22 cellular contexts compared by ENCODE assay signal in genomic region chr1:192100686-192101468, GRCh38. TPM values are rescaled to one million over a fixed set of nuclear protein-coding genes. Genes with fewer than 3 reads are reported as not detected.
DNase-seq lines count a peak whose midpoint lies in the region; ATAC-seq, FAIRE-seq and TF ChIP-seq lines count a peak whose summit lies in the region.
"Had no signal": no experiment of that assay in that cellular context is flagged by ENCODE, and none has a peak within 500 bp of the region (broad histone marks: within the 10 kb centered on the region; RNA-seq: fewer than 3 reads in every experiment).

No MANE protein-coding gene starts in this region.

- no peaks in the 10 kb centered on the region for H3K4me1 ChIP-seq in K562 (replicated peaks in 1 of 2; ENCODE audit: control insufficient read depth in 2 of 2, insufficient read depth in 2 of 2, low read length in 2 of 2)
- H3K4me1 ChIP-seq in hepatocyte (ENCODE audit: insufficient read depth) = no peaks in the 10 kb centered on the region

- TF ChIP-seq RAD21 in K562 (CRISPR knock-in tag; conservative IDR thresholded peaks at IDR 0.05 in 1 of 2, IDR thresholded peaks at IDR 0.05 in 1 of 2) = no peak

- H3K4me3 ChIP-seq in K562 (no peak overlapping the region), hepatocyte (no peak overlapping the region)

- H3K27ac Mint-ChIP-seq in MCF 10A (ENCODE audit: low read depth, unreplicated experiment) (no peak overlapping the region), type B pancreatic cell (peak overlapping the region; percentile 88), Calu3 (ENCODE audit: unreplicated experiment) (no peak overlapping the region)
- H3K27ac Mint-ChIP-seq: B cell had no signal

- intact Hi-C loops in MCF 10A (cut with micrococcal nuclease) = no loop called here
- intact Hi-C loops in K562 (cut with micrococcal nuclease) = no loop called here
- intact Hi-C loops in Calu3 (cut with micrococcal nuclease; ENCODE audit: unreplicated experiment) = no loop called here

- 31% methylated on average over 6 of the region's 6 CpGs for WGBS in K562 (ENCODE audit: insufficient coverage, low coverage, missing lambda C conversion rate)
- 65% methylated on average over 6 of the region's 6 CpGs for WGBS in hepatocyte (ENCODE audit: low lambda C conversion rate, missing lambda C conversion rate)

- H3K9me3 ChIP-seq in K562 (replicated peaks; ENCODE audit: control insufficient read depth, insufficient read depth, low read depth, low read length) = 0 out of 2 replicates have a peak, but pooled peaks cover 2% of the 10 kb centered on the region
- H3K9me3 ChIP-seq in hepatocyte (ENCODE audit: low read depth) = no peaks in the 10 kb centered on the region

- peak; percentile 22 for ATAC-seq in K562
- ATAC-seq in GM18505 (IDR thresholded peaks at IDR 0.05; ENCODE audit: unreplicated experiment) = no peak
- no peak for ATAC-seq in GM18909 (IDR thresholded peaks at IDR 0.05; ENCODE audit: poor library complexity, unreplicated experiment)

- H3K79me2 ChIP-seq in K562 (ENCODE audit: control insufficient read depth, insufficient read depth, low read length) (no peaks in the 10 kb centered on the region), hepatocyte (no peaks in the 10 kb centered on the region)

- H3K36me3 Mint-ChIP-seq in MCF 10A (ENCODE audit: insufficient read depth, unreplicated experiment) = no peaks in the 10 kb centered on the region
- H3K36me3 Mint-ChIP-seq in type B pancreatic cell = no peaks in the 10 kb centered on the region
- H3K36me3 Mint-ChIP-seq in Calu3 (ENCODE audit: insufficient read depth, unreplicated experiment) = no peaks in the 10 kb centered on the region

- TF ChIP-seq CTCF in MCF 10A (IDR thresholded peaks at IDR 0.05; ENCODE audit: unreplicated experiment) (no peak), K562 (IDR thresholded peaks at IDR 0.05 in 2 of 3, conservative IDR thresholded peaks at IDR 0.05 in 1 of 3; ENCODE audit: insufficient read depth in 2 of 3, low read depth in 1 of 3, low read length in 3 of 3) (no peak), hepatocyte (IDR thresholded peaks at IDR 0.05; ENCODE audit: poor library complexity) (no peak), type B pancreatic cell (conservative IDR thresholded peaks at IDR 0.05) (no peak), Calu3 (IDR thresholded peaks at IDR 0.05; ENCODE audit: unreplicated experiment) (no peak)

- H3K27ac ChIP-seq in K562 (ENCODE audit: extremely low read depth, low read depth, low read length) = no peak overlapping the region
- peak overlapping the region; percentile 63 for H3K27ac ChIP-seq in hepatocyte

- no TSS peak for BruUV-seq in MCF 10A (replicated peaks; lab: Mats Ljungman, UMichigan)
- BruUV-seq in K562 (replicated peaks; lab: Mats Ljungman, UMichigan) = no TSS peak
- BruUV-seq in Calu3 (replicated peaks; lab: Mats Ljungman, UMichigan) = no TSS peak

- H3K9me3 Mint-ChIP-seq in MCF 10A (ENCODE audit: unreplicated experiment) (no peaks in the 10 kb centered on the region), type B pancreatic cell (peaks cover 7% of the 10 kb centered on the region), Calu3 (ENCODE audit: low read depth, unreplicated experiment) (peaks cover 4% of the 10 kb centered on the region)

- H3K36me3 ChIP-seq in K562 (ENCODE audit: control insufficient read depth, insufficient read depth, low read length) = no peaks in the 10 kb centered on the region
- no peaks in the 10 kb centered on the region for H3K36me3 ChIP-seq in hepatocyte (replicated peaks; ENCODE audit: insufficient read depth, low read depth)

- DNase-seq in T47D (ENCODE audit: low read depth in 1 of 2, low spot score in 1 of 2) (peak; percentile 4 to 72), MCF 10A (ENCODE audit: unreplicated experiment) (no peak), K562 (ENCODE audit: extremely low read depth in 1 of 4, low spot score in 3 of 4) (no peak), hepatocyte (ENCODE audit: low spot score) (no peak), type B pancreatic cell (ENCODE audit: extremely low spot score, unreplicated experiment) (no peak), Calu3 (no peak)
- DNase-seq: 8988T; COR-L47; KBM-7; MV-4-11; NCI-H1694 treated with DMSO at 0.1 percent for 48 hours; NCI-H2107; NCI-H510A; NCI-H748 treated with DMSO at 0.1 percent for 48 hours; NK-92 treated with Interleukin-12 subunit alpha and Interleukin-12 subunit beta, amount 100 ng/mL, for 24 hours; SHP77 had no signal

- no peak for FAIRE-seq in K562 (lab: Jason Lieb, UNC)
- FAIRE-seq: GM12891, GM18507, H54 had no signal

- no peak for TF ChIP-seq EP300 in K562 (IDR thresholded peaks at IDR 0.05; ENCODE audit: low read length)

- H4K20me1 ChIP-seq in K562 (replicated peaks; ENCODE audit: control insufficient read depth, insufficient read depth, low read length) (no peaks in the 10 kb centered on the region), hepatocyte (ENCODE audit: insufficient read depth, poor library complexity, severe bottlenecking) (no peaks in the 10 kb centered on the region)

- H3K4me2 ChIP-seq in K562 (ENCODE audit: insufficient read depth, low read length) (no peak overlapping the region), hepatocyte (no peak overlapping the region)

- H3K9me2 ChIP-seq in hepatocyte (replicated peaks; ENCODE audit: insufficient read depth) = no peaks in the 10 kb centered on the region

- POLR2A ChIA-PET in MCF 10A (lab: Yijun Ruan, JAX) = interaction anchor here (0.7 kb wide), 1 partner anchor 39 kb away, joined by 3 read pairs; no protein-coding TSS in a partner anchor
- POLR2A ChIA-PET in K562 (lab: Yijun Ruan, JAX) = interaction anchor here (1.0 kb wide), 1 partner anchor 53 kb away, joined by 3 read pairs; no protein-coding TSS in a partner anchor

- H3K27me3 ChIP-seq in K562 (ENCODE audit: control insufficient read depth in 2 of 2, insufficient read depth in 2 of 2, low read length in 2 of 2) (no peaks in the 10 kb centered on the region), hepatocyte (no peaks in the 10 kb centered on the region)

- in situ Hi-C loops in T47D (cut with HindIII; ENCODE audit: low pct_unique_long_range_greater_than_20kb, low sequenced_read_pairs) (no loop called here), K562 (cut with MboI) (no loop called here)

- H2AFZ ChIP-seq in K562 (ENCODE audit: low read depth, low read length) (peak overlapping the region; percentile 57), hepatocyte (no peak overlapping the region)

- no peak for TF ChIP-seq POLR2A in K562 (conservative IDR thresholded peaks at IDR 0.05)
- no peak for TF ChIP-seq POLR2A in GM18505 (IDR thresholded peaks at IDR 0.05; ENCODE audit: borderline replicate concordance, extremely low read depth, insufficient read depth, insufficient read length)

- CTCF ChIA-PET in MCF 10A (lab: Yijun Ruan, JAX) = interaction anchor here (0.7 kb wide), 1 partner anchor 526 kb away, joined by 4 read pairs; no protein-coding TSS in a partner anchor
- CTCF ChIA-PET in K562 (lab: Yijun Ruan, JAX; ENCODE audit: low intra/inter-chr PET ratio) = no interaction called here
- CTCF ChIA-PET in Calu3 (lab: Charles Lee) = no interaction called here

- H3K27me3 Mint-ChIP-seq in MCF 10A (ENCODE audit: insufficient read depth, unreplicated experiment) = no peaks in the 10 kb centered on the region
- H3K27me3 Mint-ChIP-seq in type B pancreatic cell = no peaks in the 10 kb centered on the region
- H3K27me3 Mint-ChIP-seq in Calu3 (ENCODE audit: unreplicated experiment) = no peaks in the 10 kb centered on the region
- H3K27me3 Mint-ChIP-seq: B cell had no signal

- H3K4me1 Mint-ChIP-seq in MCF 10A (ENCODE audit: insufficient read depth, unreplicated experiment) (peaks cover 6% of the 10 kb centered on the region), type B pancreatic cell (ENCODE audit: unreplicated experiment) (peaks cover 8% of the 10 kb centered on the region), Calu3 (ENCODE audit: low read depth, unreplicated experiment) (peaks cover 9% of the 10 kb centered on the region)
- H3K4me1 Mint-ChIP-seq: B cell had no signal

- H3K4me3 Mint-ChIP-seq in MCF 10A (ENCODE audit: unreplicated experiment) (no peak overlapping the region), type B pancreatic cell (peak overlapping the region; percentile 37), Calu3 (ENCODE audit: low read depth, unreplicated experiment) (no peak overlapping the region)
- H3K4me3 Mint-ChIP-seq: B cell had no signal

- no peak overlapping the region for H3K9ac ChIP-seq in K562 (ENCODE audit: insufficient read depth in 1 of 2, low read depth in 2 of 2, low read length in 2 of 2)

- H3K9me1 ChIP-seq in K562 (ENCODE audit: control insufficient read depth, insufficient read depth, low read length) = no peaks in the 10 kb centered on the region

TF ChIP-seq in K562, 482 proteins besides CTCF, POLR2A, EP300 and RAD21:
- TF ChIP-seq CXXC5 (CRISPR knock-in tag; IDR thresholded peaks at IDR 0.05) (no peak), BRD4 (IDR thresholded peaks at IDR 0.05) (no peak)
TF ChIP-seq in K562: peak in this region for 0.

RNA-seq across cellular contexts. Expression of gene RGS18, which starts 57.4 kb away (rescaled TPM):
- total RNA-seq in MCF 10A (2022) (not detected in 2 replicates), K562 (2014; rRNA removed) (not detected in 2 replicates), K562 (2014; rRNA removed; fragmentation: Illumina TruSeq; extraction: Trizol) (0.10 TPM in 1 of 2 replicates, not detected in the other), K562 (2015; rRNA removed; fragmentation: Illumina TruSeq; extraction: Trizol) (0.11 and 0.19 TPM in 2 replicates), K562 (2021) (not detected in 2 replicates), hepatocyte (0.13 TPM in 1 of 2 replicates, not detected in the other), type B pancreatic cell (ENCODE audit: low replicate concordance) (0.21 TPM in 1 of 2 replicates, not detected in the other), Calu3 (2022) (not detected in 2 replicates)
- total RNA-seq in K562 (2011; cell fraction: chromatin; rRNA removed; ENCODE audit: low replicate concordance) = not detected in 2 replicates
- total RNA-seq in K562 (2011; cell fraction: nucleolus; rRNA removed) = not detected in 2 replicates
- not detected in 2 replicates for total RNA-seq in K562 (2011; cell fraction: nucleoplasm; rRNA removed)
- polyA plus RNA-seq in K562 (2011; rRNA removed) (0.06 TPM in 1 of 2 replicates, not detected in the other), K562 (2014; fragmentation: Illumina TruSeq; extraction: Trizol) (0.04 and 0.08 TPM in 2 replicates), K562 (2014; fragmentation: Nextera tagmentation; extraction: Ambion mirVana) (under 1 TPM in 1 of 2 experiments, not detected in 1; 0.03 TPM), K562 (2014; rRNA removed) (not detected in 2 replicates), hepatocyte (not detected in 2 replicates)
- polyA plus RNA-seq in K562 (2011; cell fraction: cytosol; rRNA removed) = 0.03 TPM in 1 of 2 replicates, not detected in the other
- not detected in 2 replicates for polyA plus RNA-seq in K562 (2011; cell fraction: nucleus; rRNA removed)
- polyA plus RNA-seq in K562 (2012) = 0.07 and 0.09 TPM in 2 replicates
- polyA minus RNA-seq in K562 (2011; rRNA and poly(A)+ RNA removed) = 0.12 TPM in 1 of 2 replicates, not detected in the other
- polyA minus RNA-seq in K562 (2011; cell fraction: cytosol; rRNA and poly(A)+ RNA removed) = not detected in 2 replicates
- polyA minus RNA-seq in K562 (2011; cell fraction: nucleus; rRNA and poly(A)+ RNA removed) = 0.22 TPM in 1 of 2 replicates, not detected in the other
- total RNA-seq: B cell had no signal

Comparison
In these comparisons a context has a peak if more than half of its experiments do, and no peak if none do; other contexts are left out.
1. DNase-seq: peak in T47D (2 of 2); none in MCF 10A (single experiment), K562 (0 of 4), hepatocyte (single experiment), type B pancreatic cell (single experiment) and Calu3 (single experiment).